In genomic region chr16:21628772-21629171, GRCh38 we compare ENCODE assay signal across 1 cellular context.
TF ChIP-seq lines count a peak whose summit lies in the region.

No MANE protein-coding gene starts in this region.

TF ChIP-seq in WTC11, 78 proteins besides CTCF, POLR2A, EP300 and RAD21 (continued from another document):
- TF ChIP-seq CREB1 (CRISPR knock-in tag; IDR thresholded peaks at IDR 0.05) (no peak), MLX (CRISPR knock-in tag; IDR thresholded peaks at IDR 0.05) (no peak), AR (CRISPR knock-in tag; IDR thresholded peaks at IDR 0.05) (no peak), HMGXB4 (CRISPR knock-in tag; IDR thresholded peaks at IDR 0.05) (no peak), ATF6 (CRISPR knock-in tag; IDR thresholded peaks at IDR 0.05) (no peak), GABPB1 (CRISPR knock-in tag; IDR thresholded peaks at IDR 0.05) (no peak), NFYB (CRISPR knock-in tag; conservative IDR thresholded peaks at IDR 0.05; ENCODE audit: low read depth) (no peak), ZNF425 (CRISPR knock-in tag; conservative IDR thresholded peaks at IDR 0.05) (no peak), USF1 (CRISPR knock-in tag; IDR thresholded peaks at IDR 0.05) (no peak), ESRRA (CRISPR knock-in tag; IDR thresholded peaks at IDR 0.05; ENCODE audit: borderline replicate concordance) (no peak), ZNF263 (CRISPR knock-in tag; IDR thresholded peaks at IDR 0.05; ENCODE audit: low read depth) (no peak), JAZF1 (CRISPR knock-in tag; IDR thresholded peaks at IDR 0.05) (no peak)
TF ChIP-seq in WTC11: peak in this region for 0.
